Comparison of ENCODE assay signal across 19 cellular contexts in genomic region chrX:56751071-56751470, GRCh38.
A peak's percentile ranks its signal among the peaks of the same experiment; 100 is the strongest.
DNase-seq lines count a peak whose midpoint lies in the region; ATAC-seq, FAIRE-seq and TF ChIP-seq lines count a peak whose summit lies in the region.
"Had no signal": no experiment of that assay in that cellular context is flagged by ENCODE, and none has a peak within 500 bp of the region (broad histone marks: within the 10 kb centered on the region; RNA-seq: fewer than 3 reads in every experiment).

No MANE protein-coding gene starts in this region.

- peaks cover 42% of the 10 kb centered on the region for H3K36me3 Mint-ChIP-seq in stimulated activated memory B cell treated with anti-CD40 and anti-IgM and Interleukin-4, amounts not matched to agents 10 μg/mL and 1 μg/mL and 100 μg/mL, for 72 hours

- H3K4me1 ChIP-seq in RWPE2 (ENCODE audit: insufficient read depth, poor library complexity, severe bottlenecking): peaks cover 9% of the 10 kb centered on the region
- H3K4me1 ChIP-seq: HAP-1 had no signal

- TF ChIP-seq POLR2A in H54 (IDR thresholded peaks at IDR 0.05; ENCODE audit: low read depth, low read length): no peak

- no peak overlapping the region for H3K4me3 ChIP-seq in RWPE2 (ENCODE audit: severe bottlenecking)
- H3K4me3 ChIP-seq: BLaER1, HAP-1, K562 had no signal

- H3K27ac ChIP-seq in RWPE2 (ENCODE audit: poor library complexity, severe bottlenecking) (no peak overlapping the region), epithelial cell of prostate (peak overlapping the region; percentile 35)
- H3K27ac ChIP-seq: BLaER1 had no signal

- H3K27me3 ChIP-seq in RWPE2 (ENCODE audit: insufficient read depth, poor library complexity, severe bottlenecking): no peaks in the 10 kb centered on the region

- H3K9me3 Mint-ChIP-seq in stimulated activated memory B cell treated with anti-CD40 and anti-IgM and Interleukin-4, amounts not matched to agents 10 μg/mL and 1 μg/mL and 100 μg/mL, for 72 hours: peaks cover 2% of the 10 kb centered on the region

- peak; percentile 14; the same call in 1 of the 3 replicates for ATAC-seq in RWPE2 (ENCODE audit: low read depth)
- ATAC-seq in stimulated activated memory B cell treated with anti-CD40 and anti-IgM and Interleukin-4, amounts not matched to agents 10 μg/mL and 1 μg/mL and 100 μg/mL, for 72 hours: no peak
- ATAC-seq in GM18519 (IDR thresholded peaks at IDR 0.05; ENCODE audit: low FRiP score, unreplicated experiment): no peak
- ATAC-seq: K562 had no signal

- DNase-seq in EL: peak; percentile 18
- no peak for DNase-seq in RWPE2 (ENCODE audit: low spot score)
- DNase-seq in epithelial cell of prostate (ENCODE audit: low read depth, low spot score): no peak
- no peak for DNase-seq in H54 (ENCODE audit: insufficient read length, low spot score)
- no peak for DNase-seq in NOMO-1 treated with DMSO at 0.1 percent for 48 hours (lab: John Stamatoyannopoulos, UW; ENCODE audit: unreplicated experiment)
- DNase-seq: NCI-H1092, NCI-H2107, NCI-H345, NCI-H526 treated with DMSO at 0.1 percent for 48 hours, Right ventricle myocardium superior, SK-N-SH had no signal

- H3K27me3 Mint-ChIP-seq in stimulated activated memory B cell treated with anti-CD40 and anti-IgM and Interleukin-4, amounts not matched to agents 10 μg/mL and 1 μg/mL and 100 μg/mL, for 72 hours: no peaks in the 10 kb centered on the region

- FAIRE-seq in H54 (lab: Jason Lieb, UNC): no peak
- FAIRE-seq: G401.6, GM12891, GM19239, K562 had no signal

- peak overlapping the region; percentile 38 for H3K27ac Mint-ChIP-seq in stimulated activated memory B cell treated with anti-CD40 and anti-IgM and Interleukin-4, amounts not matched to agents 10 μg/mL and 1 μg/mL and 100 μg/mL, for 72 hours

- no peak overlapping the region for H3K4me3 Mint-ChIP-seq in stimulated activated memory B cell treated with anti-CD40 and anti-IgM and Interleukin-4, amounts not matched to agents 10 μg/mL and 1 μg/mL and 100 μg/mL, for 72 hours

- no peaks in the 10 kb centered on the region for H3K36me3 ChIP-seq in RWPE2 (ENCODE audit: low read depth)
- H3K36me3 ChIP-seq: HAP-1 had no signal

- TF ChIP-seq CTCF in RWPE2 (IDR thresholded peaks at IDR 0.05; ENCODE audit: poor library complexity, severe bottlenecking): no peak

- peaks cover 33% of the 10 kb centered on the region for H3K4me1 Mint-ChIP-seq in stimulated activated memory B cell treated with anti-CD40 and anti-IgM and Interleukin-4, amounts not matched to agents 10 μg/mL and 1 μg/mL and 100 μg/mL, for 72 hours

- H3K9me3 ChIP-seq in RWPE2 (ENCODE audit: severe bottlenecking): no peaks in the 10 kb centered on the region
- H3K9me3 ChIP-seq: HAP-1, SK-N-SH had no signal
